ENCODE assay signal across 16 cellular contexts in the genomic region with DNA sequence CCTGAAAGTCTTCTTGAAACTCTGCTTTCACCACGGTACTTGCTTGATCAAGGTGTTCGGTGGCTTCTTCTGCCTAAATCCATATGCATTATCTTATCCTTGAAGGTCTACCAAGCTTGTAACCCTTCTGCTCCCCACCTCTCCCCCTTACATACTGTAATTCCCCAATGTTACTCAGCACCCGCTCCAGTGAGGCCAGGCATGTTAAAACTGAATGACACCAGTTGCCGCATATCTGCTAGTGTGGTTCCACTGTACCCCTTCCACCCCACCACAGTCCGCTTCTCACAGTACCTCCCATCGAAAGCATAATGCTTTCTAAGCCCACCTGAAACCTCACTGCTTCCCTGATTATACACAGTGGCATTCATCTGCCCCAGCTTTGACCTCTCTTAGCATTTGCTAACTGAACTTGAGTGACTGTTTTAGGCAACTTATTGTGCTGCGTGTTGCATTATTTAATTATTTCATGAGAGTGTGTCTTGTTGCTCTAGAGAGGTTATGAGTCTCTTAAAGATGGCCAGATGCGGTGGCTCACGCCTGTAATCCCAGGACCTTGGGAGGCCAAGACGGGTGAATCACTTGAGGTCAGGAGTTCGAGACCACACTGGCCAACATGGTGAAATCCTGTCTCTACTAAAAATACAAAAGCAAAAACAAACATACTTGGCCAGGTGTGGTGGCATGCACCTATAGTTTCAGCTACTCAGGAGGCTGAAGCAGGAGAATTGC.
"Had no signal": no experiment of that assay in that cellular context is flagged by ENCODE, and none has a peak within 500 bp of the region (broad histone marks: within the 10 kb centered on the region; RNA-seq: fewer than 3 reads in every experiment).

No MANE protein-coding gene starts in this region.

- DNase-seq: activated B cell treated with CpG ODN at 0.5 μM for 24 hours; activated CD4-positive, alpha-beta T cell treated with anti-CD3 and anti-CD28 coated beads, Interleukin-2, amount 10 ng/mL, durations not matched to agents 24 days and 14 days; activated T-cell treated with anti-CD3 and anti-CD28 coated beads for 4 hours; amniotic stem cell; cerebellar nuclear complex; dorsolateral prefrontal cortex; foreskin keratinocyte; left colon; natural killer cell; nucleus accumbens; stimulated activated CD4-positive, alpha-beta T cell treated with anti-CD3 and anti-CD28 coated beads, Interleukin-2, amount 100 ng/mL, for 48 hours; stimulated activated naive CD4-positive, alpha-beta T cell treated with Interleukin-2 at 50 U/mL for 16 hours; T-cell had no signal

- H3K27ac ChIP-seq: dorsolateral prefrontal cortex, foreskin keratinocyte had no signal

- H3K4me1 ChIP-seq: foreskin keratinocyte had no signal

- ATAC-seq: esophagus mucosa, foreskin keratinocyte, sciatic nerve, T-cell had no signal

- FAIRE-seq: endometrium had no signal

- H3K4me3 ChIP-seq: dorsolateral prefrontal cortex had no signal

- H3K27me3 ChIP-seq: dorsolateral prefrontal cortex, foreskin keratinocyte had no signal
